8 cellular contexts compared by ENCODE assay signal in the genomic region with DNA sequence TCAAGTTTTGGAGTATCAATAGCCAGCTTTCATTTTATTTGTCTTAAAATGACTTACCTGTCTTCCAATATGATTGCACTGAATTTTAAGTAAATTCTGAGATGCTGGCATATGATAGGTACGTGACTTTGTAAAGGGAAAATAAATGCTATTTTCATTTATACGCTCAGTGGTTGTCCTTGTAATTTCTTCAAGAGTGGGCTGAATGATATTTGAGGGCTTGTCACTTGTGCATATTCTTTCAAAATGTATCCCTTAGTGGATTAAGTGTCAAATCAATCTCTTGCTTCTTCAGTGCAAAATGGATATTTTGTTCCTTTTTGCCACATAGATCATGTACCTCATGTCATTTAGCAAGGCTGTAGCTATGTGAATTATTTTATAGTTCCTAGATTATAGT.
"Had no signal": no experiment of that assay in that cellular context is flagged by ENCODE, and none has a peak within 500 bp of the region (broad histone marks: within the 10 kb centered on the region; RNA-seq: fewer than 3 reads in every experiment).

No MANE protein-coding gene starts in this region.

- DNase-seq: GM23248, GOT3, H7, H9, HCEC 1CT, HFFc6 had no signal

- H3K4me2 ChIP-seq: GM23338 had no signal

- H3K27ac ChIP-seq: GM23248 had no signal

- H3K9me3 ChIP-seq: HAP-1 had no signal

- H3K4me3 ChIP-seq: GM23248, GM23338, HAP-1 had no signal

- H3K36me3 ChIP-seq: HAP-1 had no signal

- H2AFZ ChIP-seq: GM23248, GM23338 had no signal

- H3K9ac ChIP-seq: GM23248 had no signal
